12 cellular contexts compared by ENCODE assay signal in genomic region chr12:101713059-101713682, GRCh38. TPM values are rescaled to one million over a fixed set of nuclear protein-coding genes. Genes with fewer than 3 reads are reported as not detected.
DNase-seq lines count a peak whose midpoint lies in the region; ATAC-seq and TF ChIP-seq lines count a peak whose summit lies in the region.
"Had no signal": no experiment of that assay in that cellular context is flagged by ENCODE, and none has a peak within 500 bp of the region (broad histone marks: within the 10 kb centered on the region; RNA-seq: fewer than 3 reads in every experiment).

No MANE protein-coding gene starts in this region.

- H3K9me3 ChIP-seq in left ventricle myocardium inferior (replicated peaks) (no peaks in the 10 kb centered on the region), uterus (no peaks in the 10 kb centered on the region)

- H3K9me3 Mint-ChIP-seq in brain, result peaks cover 0 to 10% (median 5%) of the 10 kb centered on the region in 5 experiments
- H3K9me3 Mint-ChIP-seq: activated naive CD8-positive, alpha-beta T cell treated with anti-CD3 and anti-CD28 coated beads, Interleukin-2, amount 50 U/mL, for 24 hours; HFFc6; stimulated activated memory B cell treated with anti-CD40 and anti-IgM and Interleukin-4, amounts not matched to agents 10 μg/mL and 1 μg/mL and 100 μg/mL, for 72 hours had no signal

- no peaks in the 10 kb centered on the region for H3K27me3 ChIP-seq in left ventricle myocardium inferior (ENCODE audit: low read depth)
- H3K27me3 ChIP-seq in uterus, result no peaks in the 10 kb centered on the region

- H3K27ac Mint-ChIP-seq in brain, result peak overlapping the region in 4 of 5 experiments; percentile 81 to 95 (median 89)
- H3K27ac Mint-ChIP-seq: activated naive CD8-positive, alpha-beta T cell treated with anti-CD3 and anti-CD28 coated beads, Interleukin-2, amount 50 U/mL, for 24 hours; HFFc6; stimulated activated memory B cell treated with anti-CD40 and anti-IgM and Interleukin-4, amounts not matched to agents 10 μg/mL and 1 μg/mL and 100 μg/mL, for 72 hours had no signal

- peak overlapping the region; percentile 83 for H3K27ac ChIP-seq in left ventricle myocardium inferior (replicated peaks)
- peak overlapping the region; percentile 22 to 68 for H3K27ac ChIP-seq in uterus

- peaks cover 30% of the 10 kb centered on the region for H3K36me3 Mint-ChIP-seq in brain

- H3K27me3 Mint-ChIP-seq in brain, result no peaks in the 10 kb centered on the region
- H3K27me3 Mint-ChIP-seq: activated naive CD8-positive, alpha-beta T cell treated with anti-CD3 and anti-CD28 coated beads, Interleukin-2, amount 50 U/mL, for 24 hours; stimulated activated memory B cell treated with anti-CD40 and anti-IgM and Interleukin-4, amounts not matched to agents 10 μg/mL and 1 μg/mL and 100 μg/mL, for 72 hours had no signal

- H3K4me1 ChIP-seq in left ventricle myocardium inferior, result peaks cover 53% of the 10 kb centered on the region
- no peaks in the 10 kb centered on the region for H3K4me1 ChIP-seq in uterus

- peak overlapping the region; percentile 45 for H3K4me3 ChIP-seq in left ventricle myocardium inferior
- H3K4me3 ChIP-seq in uterus, result no peak overlapping the region

- TF ChIP-seq CTCF in brain (conservative IDR thresholded peaks at IDR 0.05) (no peak), left ventricle myocardium inferior (IDR thresholded peaks at IDR 0.05; ENCODE audit: borderline replicate concordance) (no peak), uterus (IDR thresholded peaks at IDR 0.05) (no peak)

- ATAC-seq in GM21619 (IDR thresholded peaks at IDR 0.05; ENCODE audit: unreplicated experiment), result no peak
- ATAC-seq: activated naive CD8-positive, alpha-beta T cell treated with anti-CD3 and anti-CD28 coated beads, Interleukin-2, amount 50 U/mL, for 24 hours; stimulated activated memory B cell treated with anti-CD40 and anti-IgM and Interleukin-4, amounts not matched to agents 10 μg/mL and 1 μg/mL and 100 μg/mL, for 72 hours had no signal

- TF ChIP-seq POLR2A in uterus (IDR thresholded peaks at IDR 0.05), result no peak

- H3K4me1 Mint-ChIP-seq in brain, result peaks cover 16% of the 10 kb centered on the region

- peak overlapping the region; percentile 51 to 71 (median 70) for H3K4me3 Mint-ChIP-seq in brain
- H3K4me3 Mint-ChIP-seq: activated naive CD8-positive, alpha-beta T cell treated with anti-CD3 and anti-CD28 coated beads, Interleukin-2, amount 50 U/mL, for 24 hours; HFFc6; stimulated activated memory B cell treated with anti-CD40 and anti-IgM and Interleukin-4, amounts not matched to agents 10 μg/mL and 1 μg/mL and 100 μg/mL, for 72 hours had no signal

- DNase-seq in left ventricle myocardium inferior (peak; percentile 25), occipital lobe (lab: John Stamatoyannopoulos, UW) (peak; percentile 5), uterus (peak in 1 of 2 donors; percentile 17), NCI-H345 (lab: John Stamatoyannopoulos, UW) (no peak), HK-2 (ENCODE audit: unreplicated experiment) (no peak)
- DNase-seq: activated CD4-positive, alpha-beta T cell treated with anti-CD3 and anti-CD28 coated beads, Interleukin-2, amount 50 U/mL, for 48 hours; activated naive CD8-positive, alpha-beta T cell treated with anti-CD3 and anti-CD28 coated beads, Interleukin-2, amount 50 U/mL, for 24 hours; HFFc6; SHP77 treated with DMSO at 0.1 percent for 48 hours had no signal

- intact Hi-C loops in left ventricle myocardium inferior (cut with micrococcal nuclease) (no loop called here), uterus (cut with DNase I; ENCODE audit: low total_unique reads) (no loop called here)

- H3K36me3 ChIP-seq in left ventricle myocardium inferior, result no peaks in the 10 kb centered on the region
- no peaks in the 10 kb centered on the region for H3K36me3 ChIP-seq in uterus

RNA-seq across cellular contexts. Expression of gene CHPT1, which starts 15.7 kb away (rescaled TPM):
- polyA plus RNA-seq in brain (ENCODE audit: insufficient read depth, low read depth, low replicate concordance), result 18.4 TPM
- 132 TPM for total RNA-seq in left ventricle myocardium inferior
- total RNA-seq in occipital lobe, result 38.1 TPM
- 100 to 1,000 TPM in 1 of 4 donors, 10 to 100 TPM in 3; 22.5 to 105 (median 51.1) TPM for total RNA-seq in uterus

RNA-seq across cellular contexts. Expression of gene SYCP3, which starts 26.1 kb away (rescaled TPM):
- polyA plus RNA-seq in brain (ENCODE audit: insufficient read depth, low read depth, low replicate concordance), result not detected
- total RNA-seq in left ventricle myocardium inferior, result not detected
- total RNA-seq in occipital lobe, result 0.47 TPM
- total RNA-seq in uterus, result under 1 TPM in 1 of 4 donors, not detected in 3; 0.14 TPM
- total RNA-seq: HFFc6 had no signal

Comparison
In these comparisons a context has a peak if more than half of its experiments do, and no peak if none do; other contexts are left out.
1. DNase-seq: peak in left ventricle myocardium inferior (single experiment) and occipital lobe (single experiment); none in NCI-H345 (single experiment) and HK-2 (single experiment).